Comparison of ENCODE assay signal across 8 cellular contexts in the genomic region with DNA sequence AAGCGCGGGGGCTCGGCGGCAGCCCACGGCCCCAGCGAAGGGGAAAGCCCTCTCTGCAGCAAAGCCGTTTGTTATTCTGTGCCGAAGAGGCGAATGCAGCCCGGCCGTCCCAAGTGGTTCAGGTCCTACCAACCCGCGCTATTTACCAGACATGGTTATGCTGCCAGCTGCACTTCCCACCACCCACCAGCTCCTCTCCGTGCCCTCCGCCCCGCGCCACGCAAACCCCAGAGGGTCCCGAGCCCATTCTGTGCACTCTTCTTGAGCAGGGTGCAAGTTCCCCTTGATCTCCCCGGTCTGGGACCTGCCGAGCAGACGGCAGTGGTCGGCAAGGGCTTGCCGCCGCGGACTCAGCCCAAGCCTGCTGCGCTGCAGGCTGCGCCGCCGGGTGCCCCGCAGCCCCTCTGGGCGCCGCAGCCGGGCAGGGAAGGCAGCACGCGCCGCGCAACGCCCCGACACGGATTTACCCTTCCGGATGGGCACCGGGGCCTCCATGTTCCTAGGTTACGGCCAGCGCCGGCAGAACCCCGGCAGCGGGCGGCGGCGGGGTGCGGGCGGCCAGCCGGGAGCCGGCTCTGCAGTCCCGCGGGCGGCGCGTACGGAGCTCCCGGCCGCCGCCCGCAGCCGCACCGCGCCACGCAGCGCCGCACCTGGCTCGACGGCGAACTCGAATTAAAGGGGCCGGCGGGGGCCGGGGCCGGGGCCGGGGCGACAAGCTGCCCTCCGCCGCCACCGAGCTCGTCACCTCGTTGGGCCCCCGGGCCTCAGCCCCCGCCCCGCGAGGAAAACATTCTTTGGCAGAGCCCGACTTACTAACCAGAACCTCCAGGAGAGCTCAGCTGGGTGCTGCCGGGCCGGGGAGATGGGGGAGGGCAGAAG. TPM values are rescaled to one million over a fixed set of nuclear protein-coding genes. Genes with fewer than 3 reads are reported as not detected.
DNase-seq lines count a peak whose midpoint lies in the region; ATAC-seq and TF ChIP-seq lines count a peak whose summit lies in the region.

No MANE protein-coding gene starts in this region.

- H2AFZ ChIP-seq in hepatocyte, result peak overlapping the region; percentile 85

- peak overlapping the region; percentile 100 for H3K4me2 ChIP-seq in hepatocyte

- H3K9me3 ChIP-seq in hepatocyte (ENCODE audit: low read depth), result no peaks in the 10 kb centered on the region

- peaks cover 12% of the 10 kb centered on the region for H3K4me1 ChIP-seq in hepatocyte (ENCODE audit: insufficient read depth)

- no peaks in the 10 kb centered on the region for H3K79me2 ChIP-seq in hepatocyte

- under 1% methylated on average over 60 of the region's 93 CpGs for WGBS in hepatocyte (ENCODE audit: low lambda C conversion rate, missing lambda C conversion rate)

- H4K20me1 ChIP-seq in hepatocyte (ENCODE audit: insufficient read depth, poor library complexity, severe bottlenecking), result no peaks in the 10 kb centered on the region

- H3K27me3 ChIP-seq in hepatocyte, result peaks cover 73% of the 10 kb centered on the region

- H3K36me3 ChIP-seq in hepatocyte (replicated peaks; ENCODE audit: insufficient read depth, low read depth), result no peaks in the 10 kb centered on the region

- no peak for ATAC-seq in GM21528 (IDR thresholded peaks at IDR 0.05; ENCODE audit: low FRiP score, unreplicated experiment)
- ATAC-seq in GM21360 (IDR thresholded peaks at IDR 0.05; ENCODE audit: unreplicated experiment), result no peak

- H3K4me3 ChIP-seq in hepatocyte (peak overlapping the region; percentile 77), retinal pigment epithelial cell (ENCODE audit: low read length) (peak overlapping the region; percentile 40)

- TF ChIP-seq CTCF in hepatocyte (IDR thresholded peaks at IDR 0.05; ENCODE audit: poor library complexity) (no peak), retinal pigment epithelial cell (conservative IDR thresholded peaks at IDR 0.05; ENCODE audit: low read depth, low read length) (no peak)

- H3K27ac ChIP-seq in hepatocyte, result no peak overlapping the region

- peak; percentile 55 for DNase-seq in NCI-H748 (lab: John Stamatoyannopoulos, UW; ENCODE audit: unreplicated experiment)
- DNase-seq in NCI-H748 treated with DMSO at 0.1 percent for 48 hours (lab: John Stamatoyannopoulos, UW), result no peak
- DNase-seq in activated effector memory CD4-positive, alpha-beta T cell treated with Interleukin-2 at 50 U/mL for 16 hours, result peak; percentile 8
- DNase-seq in hepatocyte (ENCODE audit: low spot score), result peak; percentile 23
- no peak for DNase-seq in retinal pigment epithelial cell (ENCODE audit: low read depth)
- DNase-seq in NCI-H2196 treated with DMSO at 0.1 percent for 48 hours (lab: John Stamatoyannopoulos, UW; ENCODE audit: unreplicated experiment), result no peak

- H3K9me2 ChIP-seq in hepatocyte (replicated peaks; ENCODE audit: insufficient read depth), result no peaks in the 10 kb centered on the region

RNA-seq across cellular contexts. Expression of gene KCNA2, which starts 0.9 kb away (rescaled TPM):
- 0.40 TPM in 2 replicates for total RNA-seq in hepatocyte
- polyA plus RNA-seq in hepatocyte, result 0.80 TPM in 1 of 2 replicates, not detected in the other

Comparison
In these comparisons a context has a peak if more than half of its experiments do, and no peak if none do; other contexts are left out.
1. DNase-seq: peak in NCI-H748 (single experiment), activated effector memory CD4-positive, alpha-beta T cell treated with Interleukin-2 at 50 U/mL for 16 hours (single experiment) and hepatocyte (single experiment); none in NCI-H748 treated with DMSO at 0.1 percent for 48 hours (single experiment), retinal pigment epithelial cell (single experiment) and NCI-H2196 treated with DMSO at 0.1 percent for 48 hours (single experiment).